In the genomic region with DNA sequence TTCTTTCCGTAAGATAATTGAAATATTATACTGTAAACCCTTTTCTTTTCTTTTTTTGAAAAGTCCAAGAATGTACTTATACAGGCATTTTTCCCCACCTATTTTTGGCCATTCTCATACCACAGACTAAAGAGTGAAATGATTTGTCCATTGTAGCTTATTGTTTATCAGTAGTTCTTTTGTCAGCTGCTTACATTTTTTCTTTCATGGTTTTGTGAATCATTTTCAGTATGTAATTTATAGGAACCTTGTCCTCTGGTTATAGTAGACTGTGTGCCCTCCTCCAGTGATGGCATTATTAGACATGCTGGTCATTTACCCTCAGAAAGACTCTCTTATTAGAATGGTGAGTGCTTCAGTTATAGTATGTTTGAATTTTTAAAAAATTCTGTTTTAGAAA, we compare ENCODE assay signal across 20 cellular contexts. TPM values are rescaled to one million over a fixed set of nuclear protein-coding genes. Genes with fewer than 3 reads are reported as not detected.
"Had no signal": no experiment of that assay in that cellular context is flagged by ENCODE, and none has a peak within 500 bp of the region (broad histone marks: within the 10 kb centered on the region; RNA-seq: fewer than 3 reads in every experiment).

No MANE protein-coding gene starts in this region.

- H3K4me1 ChIP-seq: testis had no signal

- H3K27ac Mint-ChIP-seq: activated CD8-positive, alpha-beta T cell treated with anti-CD3 and anti-CD28 coated beads for 36 hours; stimulated activated naive CD8-positive, alpha-beta T cell treated with anti-CD3 and anti-CD28 coated beads, Interleukin-15, Interleukin-2, amounts not matched to agents 100 ng/mL and 50 ng/mL, for 24 hours had no signal

- DNase-seq: activated CD4-positive, alpha-beta T cell treated with anti-CD3 and anti-CD28 coated beads for 1 hour; activated CD8-positive, alpha-beta memory T cell treated with anti-CD3 and anti-CD28 coated beads, Interleukin-2, amount 50 U/mL, for 4 hours; activated CD8-positive, alpha-beta T cell treated with anti-CD3 and anti-CD28 coated beads for 36 hours; effector CD4-positive, alpha-beta T cell; glutamatergic neuron; left cardiac atrium; lower lobe of right lung; naive thymus-derived CD8-positive, alpha-beta T cell; SJCRH30; stimulated activated CD4-positive, alpha-beta T cell treated with anti-CD3 and anti-CD28 coated beads, Interleukin-2, amount 100 ng/mL, for 48 hours; SW 1271; testis; upper lobe of right lung had no signal

- H3K9me3 Mint-ChIP-seq: activated CD8-positive, alpha-beta T cell treated with anti-CD3 and anti-CD28 coated beads for 36 hours; activated naive CD4-positive, alpha-beta T cell treated with anti-CD3 and anti-CD28 coated beads, Interleukin-2, amount 50 U/mL, for 24 hours; naive thymus-derived CD8-positive, alpha-beta T cell; stimulated activated naive CD8-positive, alpha-beta T cell treated with anti-CD3 and anti-CD28 coated beads, Interleukin-15, Interleukin-2, amounts not matched to agents 100 ng/mL and 50 ng/mL, for 24 hours had no signal

- H3K27me3 Mint-ChIP-seq: activated CD8-positive, alpha-beta T cell treated with anti-CD3 and anti-CD28 coated beads for 36 hours; activated naive CD4-positive, alpha-beta T cell treated with anti-CD3 and anti-CD28 coated beads, Interleukin-2, amount 50 U/mL, for 24 hours; naive thymus-derived CD8-positive, alpha-beta T cell; stimulated activated naive CD8-positive, alpha-beta T cell treated with anti-CD3 and anti-CD28 coated beads, Interleukin-15, Interleukin-2, amounts not matched to agents 100 ng/mL and 50 ng/mL, for 24 hours had no signal

- H3K4me3 ChIP-seq: cardiac muscle cell, coronary artery, lower lobe of right lung, SJCRH30, testis, upper lobe of right lung had no signal

- ATAC-seq: activated CD8-positive, alpha-beta T cell treated with anti-CD3 and anti-CD28 coated beads for 36 hours; lower lobe of right lung; naive thymus-derived CD8-positive, alpha-beta T cell; sciatic nerve; upper lobe of right lung had no signal

- H3K4me3 Mint-ChIP-seq: activated CD8-positive, alpha-beta T cell treated with anti-CD3 and anti-CD28 coated beads for 36 hours; activated naive CD4-positive, alpha-beta T cell treated with anti-CD3 and anti-CD28 coated beads, Interleukin-2, amount 50 U/mL, for 24 hours; naive thymus-derived CD8-positive, alpha-beta T cell; stimulated activated naive CD8-positive, alpha-beta T cell treated with anti-CD3 and anti-CD28 coated beads, Interleukin-15, Interleukin-2, amounts not matched to agents 100 ng/mL and 50 ng/mL, for 24 hours had no signal

- H3K9me3 ChIP-seq: lower lobe of right lung, SJCRH30, testis, upper lobe of right lung had no signal

- H3K27me3 ChIP-seq: cardiac muscle cell, SJCRH30, testis, upper lobe of right lung had no signal

- H3K27ac ChIP-seq: coronary artery, lower lobe of right lung, SJCRH30, testis, upper lobe of right lung had no signal

- H3K4me1 Mint-ChIP-seq: naive thymus-derived CD8-positive, alpha-beta T cell had no signal

RNA-seq across cellular contexts. Expression of a gene that starts 56.7 kb away (rescaled TPM):
- total RNA-seq: activated CD8-positive, alpha-beta T cell treated with anti-CD3 and anti-CD28 coated beads for 36 hours; left cardiac atrium; lower lobe of right lung; mononuclear cell; naive thymus-derived CD8-positive, alpha-beta T cell; pulmonary artery endothelial cell; sciatic nerve; upper lobe of right lung had no signal
- polyA plus RNA-seq: naive thymus-derived CD8-positive, alpha-beta T cell had no signal
